ENCODE assay signal across 37 cellular contexts in genomic region chr21:37210799-37211198, GRCh38.
"Had no signal": no experiment of that assay in that cellular context is flagged by ENCODE, and none has a peak within 500 bp of the region (broad histone marks: within the 10 kb centered on the region; RNA-seq: fewer than 3 reads in every experiment).

No MANE protein-coding gene starts in this region.

- DNase-seq: activated B cell treated with CpG ODN at 0.5 μM for 24 hours; activated CD4-positive, alpha-beta memory T cell treated with anti-CD3 and anti-CD28 coated beads for 36 hours; activated CD4-positive, alpha-beta T cell treated with anti-CD3 and anti-CD28 coated beads for 4 hours; activated CD4-positive, alpha-beta T cell treated with anti-CD3 and anti-CD28 coated beads, Interleukin-2, amount 10 ng/mL, durations not matched to agents 24 days and 14 days; activated CD4-positive, alpha-beta T cell treated with anti-CD3 and anti-CD28 coated beads, Interleukin-2, amount 50 U/mL, for 1 hour; activated CD4-positive, alpha-beta T cell treated with anti-CD3 and anti-CD28 coated beads, Interleukin-2, amount 50 U/mL, for 4 hours; activated CD4-positive, CD25-positive, alpha-beta regulatory T cell treated with anti-CD3 and anti-CD28 coated beads, Interleukin-2, amount 50 U/mL, for 72 hours; activated CD8-positive, alpha-beta memory T cell treated with anti-CD3 and anti-CD28 coated beads, Interleukin-2, amount 50 U/mL, for 4 hours; activated CD8-positive, alpha-beta T cell treated with anti-CD3 and anti-CD28 coated beads for 36 hours; activated effector memory CD4-positive, alpha-beta T cell treated with anti-CD3 and anti-CD28 coated beads, Interleukin-2, amount 50 U/mL, for 16 hours; activated gamma-delta T cell treated with Interleukin-2 at 50 U/mL for 16 hours; activated naive CD4-positive, alpha-beta T cell; activated naive CD4-positive, alpha-beta T cell treated with anti-CD3 and anti-CD28 coated beads for 36 hours; activated naive CD4-positive, alpha-beta T cell treated with anti-CD3 and anti-CD28 coated beads, Interleukin-2, amount 50 U/mL, for 16 hours; activated naive CD8-positive, alpha-beta T cell treated with anti-CD3 and anti-CD28 coated beads for 36 hours; activated T-cell treated with anti-CD3 and anti-CD28 coated beads for 4 hours; activated T-cell treated with anti-CD3 and anti-CD28 coated beads, Interleukin-2, amount 50 U/mL, for 1 hour; activated T-cell treated with anti-CD3 and anti-CD28 coated beads, Interleukin-2, amount 50 U/mL, for 4 hours; activated T-cell treated with anti-CD3 and anti-CD28 coated beads, Interleukin-2, amount 50 U/mL, for 72 hours; adrenal gland; amniotic stem cell; aorta; body of pancreas; brain microvascular endothelial cell; cerebellar nuclear complex; T-helper 2 cell; T-helper 9 cell had no signal

- H3K27ac ChIP-seq: adrenal gland, body of pancreas, brain microvascular endothelial cell, breast epithelium, VCaP had no signal

- H3K27ac Mint-ChIP-seq: activated B cell treated with CpG ODN at 0.5 μM for 24 hours; activated CD4-positive, alpha-beta memory T cell treated with anti-CD3 and anti-CD28 coated beads for 36 hours; activated CD4-positive, alpha-beta T cell treated with anti-CD3 and anti-CD28 coated beads, Interleukin-2, amount 10 ng/mL, durations not matched to agents 24 days and 14 days; activated CD8-positive, alpha-beta T cell treated with anti-CD3 and anti-CD28 coated beads for 36 hours; activated naive CD4-positive, alpha-beta T cell treated with anti-CD3 and anti-CD28 coated beads for 36 hours; activated naive CD4-positive, alpha-beta T cell treated with anti-CD3 and anti-CD28 coated beads, Interleukin-2, amount 50 U/mL, for 72 hours; activated naive CD8-positive, alpha-beta T cell treated with anti-CD3 and anti-CD28 coated beads for 36 hours; activated T-cell treated with anti-CD3 and anti-CD28 coated beads, Interleukin-2, amount 50 U/mL, for 72 hours; activated T-helper 1 cell treated with anti-CD3 and anti-CD28 coated beads, Interleukin-12 subunit alpha, Interleukin-12 subunit beta, Interleukin-2, Interleukin-4 antibody, amounts not matched to agents 30 ng/mL and 10 ng/mL and 1 ng/mL, durations not matched to agents 14 hours and 24 hours and 36 hours; activated T-helper 17 cell treated with anti-CD3 and anti-CD28 coated beads, Interleukin-2, amount 50 U/mL, for 72 hours; T-helper 1 cell treated with Interleukin-12 subunit alpha and Interleukin-12 subunit beta and Interleukin-4 antibody, amounts not matched to agents 30 μg/mL and 1 μg/mL, for 36 hours; T-helper 2 cell treated with Interferon-gamma antibody and Interleukin-4, amounts not matched to agents 5 μg/mL and 100 μg/mL, for 36 hours had no signal

- H3K9me3 ChIP-seq: adrenal gland, body of pancreas, breast epithelium had no signal

- H3K27me3 Mint-ChIP-seq: activated B cell treated with CpG ODN at 0.5 μM for 24 hours; activated CD4-positive, alpha-beta memory T cell treated with anti-CD3 and anti-CD28 coated beads for 36 hours; activated naive CD8-positive, alpha-beta T cell treated with anti-CD3 and anti-CD28 coated beads for 36 hours; activated T-helper 17 cell treated with anti-CD3 and anti-CD28 coated beads, Interleukin-2, amount 50 U/mL, for 72 hours; central memory CD8-positive, alpha-beta T cell had no signal

- ATAC-seq: activated CD8-positive, alpha-beta T cell treated with anti-CD3 and anti-CD28 coated beads for 36 hours; activated naive CD4-positive, alpha-beta T cell treated with anti-CD3 and anti-CD28 coated beads, Interleukin-2, amount 50 U/mL, for 72 hours; activated T-cell treated with anti-CD3 and anti-CD28 coated beads, Interleukin-2, amount 50 U/mL, for 4 hours; activated T-cell treated with anti-CD3 and anti-CD28 coated beads, Interleukin-2, amount 50 U/mL, for 72 hours; activated T-helper 17 cell treated with anti-CD3 and anti-CD28 coated beads, Interleukin-2, amount 50 U/mL, for 72 hours; body of pancreas had no signal

- H3K4me3 Mint-ChIP-seq: activated B cell treated with CpG ODN at 0.5 μM for 24 hours; activated CD4-positive, alpha-beta memory T cell treated with anti-CD3 and anti-CD28 coated beads for 36 hours; activated CD4-positive, alpha-beta T cell treated with anti-CD3 and anti-CD28 coated beads, Interleukin-2, amount 10 ng/mL, durations not matched to agents 24 days and 14 days; activated CD8-positive, alpha-beta T cell treated with anti-CD3 and anti-CD28 coated beads for 36 hours; activated naive CD4-positive, alpha-beta T cell treated with anti-CD3 and anti-CD28 coated beads for 36 hours; activated naive CD8-positive, alpha-beta T cell treated with anti-CD3 and anti-CD28 coated beads for 36 hours; activated T-cell treated with anti-CD3 and anti-CD28 coated beads, Interleukin-2, amount 50 U/mL, for 4 hours; activated T-cell treated with anti-CD3 and anti-CD28 coated beads, Interleukin-2, amount 50 U/mL, for 72 hours; activated T-helper 1 cell treated with anti-CD3 and anti-CD28 coated beads, Interleukin-12 subunit alpha, Interleukin-12 subunit beta, Interleukin-2, Interleukin-4 antibody, amounts not matched to agents 30 ng/mL and 10 ng/mL and 1 ng/mL, durations not matched to agents 14 hours and 24 hours and 36 hours; activated T-helper 17 cell treated with anti-CD3 and anti-CD28 coated beads, Interleukin-2, amount 50 U/mL, for 72 hours; central memory CD8-positive, alpha-beta T cell; T-helper 1 cell treated with Interleukin-12 subunit alpha and Interleukin-12 subunit beta and Interleukin-4 antibody, amounts not matched to agents 30 μg/mL and 1 μg/mL, for 36 hours; T-helper 2 cell treated with Interferon-gamma antibody and Interleukin-4, amounts not matched to agents 5 μg/mL and 100 μg/mL, for 36 hours had no signal

- H3K27me3 ChIP-seq: adrenal gland, body of pancreas, brain microvascular endothelial cell, breast epithelium had no signal

- H3K4me1 Mint-ChIP-seq: central memory CD8-positive, alpha-beta T cell had no signal

- H3K36me3 ChIP-seq: adrenal gland, brain microvascular endothelial cell, breast epithelium had no signal

- FAIRE-seq: astrocyte, TTC549 had no signal

- H3K9me3 Mint-ChIP-seq: activated B cell treated with CpG ODN at 0.5 μM for 24 hours; activated CD4-positive, alpha-beta T cell treated with anti-CD3 and anti-CD28 coated beads, Interleukin-2, amount 10 ng/mL, durations not matched to agents 24 days and 14 days; activated T-cell treated with anti-CD3 and anti-CD28 coated beads, Interleukin-2, amount 50 U/mL, for 4 hours; activated T-helper 17 cell treated with anti-CD3 and anti-CD28 coated beads, Interleukin-2, amount 50 U/mL, for 72 hours; central memory CD8-positive, alpha-beta T cell; T-helper 1 cell treated with Interleukin-12 subunit alpha and Interleukin-12 subunit beta and Interleukin-4 antibody, amounts not matched to agents 30 μg/mL and 1 μg/mL, for 36 hours had no signal

- H3K4me3 ChIP-seq: adrenal gland, body of pancreas, breast epithelium had no signal
